ENCODE assay signal across 1 cellular context in genomic region chr3:38008971-38009580, GRCh38.
TF ChIP-seq lines count a peak whose summit lies in the region.

No MANE protein-coding gene starts in this region.

TF ChIP-seq in K562, 482 proteins besides CTCF, POLR2A, EP300 and RAD21:
- TF ChIP-seq, protein P1, sequence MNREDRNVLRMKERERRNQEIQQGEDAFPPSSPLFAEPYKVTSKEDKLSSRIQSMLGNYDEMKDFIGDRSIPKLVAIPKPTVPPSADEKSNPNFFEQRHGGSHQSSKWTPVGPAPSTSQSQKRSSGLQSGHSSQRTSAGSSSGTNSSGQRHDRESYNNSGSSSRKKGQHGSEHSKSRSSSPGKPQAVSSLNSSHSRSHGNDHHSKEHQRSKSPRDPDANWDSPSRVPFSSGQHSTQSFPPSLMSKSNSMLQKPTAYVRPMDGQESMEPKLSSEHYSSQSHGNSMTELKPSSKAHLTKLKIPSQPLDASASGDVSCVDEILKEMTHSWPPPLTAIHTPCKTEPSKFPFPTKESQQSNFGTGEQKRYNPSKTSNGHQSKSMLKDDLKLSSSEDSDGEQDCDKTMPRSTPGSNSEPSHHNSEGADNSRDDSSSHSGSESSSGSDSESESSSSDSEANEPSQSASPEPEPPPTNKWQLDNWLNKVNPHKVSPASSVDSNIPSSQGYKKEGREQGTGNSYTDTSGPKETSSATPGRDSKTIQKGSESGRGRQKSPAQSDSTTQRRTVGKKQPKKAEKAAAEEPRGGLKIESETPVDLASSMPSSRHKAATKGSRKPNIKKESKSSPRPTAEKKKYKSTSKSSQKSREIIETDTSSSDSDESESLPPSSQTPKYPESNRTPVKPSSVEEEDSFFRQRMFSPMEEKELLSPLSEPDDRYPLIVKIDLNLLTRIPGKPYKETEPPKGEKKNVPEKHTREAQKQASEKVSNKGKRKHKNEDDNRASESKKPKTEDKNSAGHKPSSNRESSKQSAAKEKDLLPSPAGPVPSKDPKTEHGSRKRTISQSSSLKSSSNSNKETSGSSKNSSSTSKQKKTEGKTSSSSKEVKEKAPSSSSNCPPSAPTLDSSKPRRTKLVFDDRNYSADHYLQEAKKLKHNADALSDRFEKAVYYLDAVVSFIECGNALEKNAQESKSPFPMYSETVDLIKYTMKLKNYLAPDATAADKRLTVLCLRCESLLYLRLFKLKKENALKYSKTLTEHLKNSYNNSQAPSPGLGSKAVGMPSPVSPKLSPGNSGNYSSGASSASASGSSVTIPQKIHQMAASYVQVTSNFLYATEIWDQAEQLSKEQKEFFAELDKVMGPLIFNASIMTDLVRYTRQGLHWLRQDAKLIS (CRISPR knock-in tag; IDR thresholded peaks at IDR 0.05) = no peak
- TF ChIP-seq LEF1 (IDR thresholded peaks at IDR 0.05) = no peak
- TF ChIP-seq SREBF1 (IDR thresholded peaks at IDR 0.05; ENCODE audit: borderline replicate concordance, low read depth, low read length) = no peak
- 0 out of 2 replicates have a peak, but pooled peaks have one; percentile 17 for TF ChIP-seq ZFX (CRISPR knock-in tag; IDR thresholded peaks at IDR 0.05)
- no peak for TF ChIP-seq PHF8 (IDR thresholded peaks at IDR 0.05; ENCODE audit: borderline replicate concordance, low read length)
- TF ChIP-seq POLR2G (IDR thresholded peaks at IDR 0.05; ENCODE audit: low read depth, low read length) = peak; percentile 42; the same call in 1 of the 2 replicates
- peak; percentile 37; the same call in 1 of the 2 replicates for TF ChIP-seq RBFOX2 (IDR thresholded peaks at IDR 0.05; ENCODE audit: low read depth, low read length)
